In the genomic region with DNA sequence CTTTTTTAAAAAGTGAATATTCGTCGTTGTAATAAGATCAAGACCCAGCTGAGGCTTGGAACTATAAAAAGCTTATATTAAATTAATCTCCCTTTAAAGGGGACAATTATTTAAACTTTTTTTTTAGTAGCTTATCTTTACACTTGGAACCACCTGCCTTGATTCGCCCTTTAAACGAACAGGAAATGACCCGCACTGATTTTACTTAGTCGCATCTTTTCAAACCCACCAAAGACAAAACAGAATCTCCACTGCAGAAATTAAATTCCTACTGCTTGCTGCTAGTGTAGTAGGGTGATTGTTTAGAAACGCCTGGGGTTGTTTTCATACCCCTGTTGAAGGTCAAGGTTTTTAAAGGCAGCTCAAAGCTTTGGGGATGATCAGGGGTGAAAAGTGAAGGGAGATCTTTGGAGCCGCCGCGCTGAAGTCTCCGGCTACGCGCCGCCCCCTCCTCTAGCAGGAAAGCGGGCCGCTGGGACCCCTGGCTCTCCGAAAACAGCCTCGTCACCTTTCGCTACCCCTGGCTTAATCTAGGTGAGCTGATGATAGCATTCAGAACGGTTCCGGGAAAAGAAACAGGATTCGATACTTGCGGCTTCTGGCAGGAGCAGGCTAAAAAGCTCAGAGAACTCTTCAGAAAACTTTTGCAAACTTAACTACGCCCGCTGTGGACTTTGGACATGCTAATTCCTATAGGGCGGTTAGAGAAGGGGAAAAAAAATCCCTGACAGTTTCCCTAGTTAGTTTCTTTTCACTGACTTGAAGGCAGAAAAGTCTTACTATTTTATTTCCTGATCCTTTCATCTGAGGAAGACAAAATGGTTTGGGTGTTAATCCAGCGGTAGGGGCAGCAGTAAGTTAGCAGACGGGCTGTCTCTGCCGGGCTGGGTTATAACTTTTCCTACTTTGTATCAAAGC, we compare ENCODE assay signal across 8 cellular contexts.
A peak's percentile ranks its signal among the peaks of the same experiment; 100 is the strongest.
DNase-seq lines count a peak whose midpoint lies in the region; ATAC-seq and TF ChIP-seq lines count a peak whose summit lies in the region.

No MANE protein-coding gene starts in this region.

- H3K4me3 Mint-ChIP-seq in H9 (peak overlapping the region; percentile 51 to 83), endodermal cell (peak overlapping the region; percentile 60)

- H3K79me1 ChIP-seq in H9 (ENCODE audit: insufficient read depth, low read depth, low read length, poor library complexity, severe bottlenecking): no peaks in the 10 kb centered on the region
- no peaks in the 10 kb centered on the region for H3K79me1 ChIP-seq in neuronal stem cell (ENCODE audit: low read depth, low read length)

- no peak overlapping the region for H2BK15ac ChIP-seq in H9 (ENCODE audit: low read depth, low read length)
- H2BK15ac ChIP-seq in neuronal stem cell (ENCODE audit: low read length): no peak overlapping the region

- H3K4me1 ChIP-seq in H9 (ENCODE audit: insufficient read depth, low read length) (no peaks in the 10 kb centered on the region), SJCRH30 (peaks cover 12% of the 10 kb centered on the region), endodermal cell (ENCODE audit: control insufficient read depth, insufficient read depth, low read length) (peaks cover 4% of the 10 kb centered on the region), neuronal stem cell (ENCODE audit: control insufficient read depth in 2 of 2, insufficient read depth in 1 of 2, low read depth in 1 of 2, low read length in 2 of 2) (peaks cover 2 to 3% of the 10 kb centered on the region in 2 donors)

- H2AK5ac ChIP-seq in H9 (ENCODE audit: insufficient read length, low read length) (no peak overlapping the region), neuronal stem cell (ENCODE audit: low read depth, low read length) (no peak overlapping the region)

- DNase-seq in H9 (peak; percentile 44), SJCRH30 (peak in 1 of 2 experiments; percentile 55), endodermal cell (peak; percentile 75), neuronal stem cell (ENCODE audit: low spot score) (no peak), SIG-M5 treated with dmso at 0.1 percent for 504 hours (lab: John Stamatoyannopoulos, UW; ENCODE audit: unreplicated experiment) (no peak), NCI-H1092 (lab: John Stamatoyannopoulos, UW) (no peak), COLO829 (ENCODE audit: low spot score) (no peak)

- no peak overlapping the region for H3K4ac ChIP-seq in H9 (ENCODE audit: low read depth, low read length)
- H3K4ac ChIP-seq in neuronal stem cell (ENCODE audit: low read length): no peak overlapping the region

- no peak overlapping the region for H3T11ph ChIP-seq in H9 (ENCODE audit: low read length)

- H3K36me3 ChIP-seq in SJCRH30 (peaks cover 27% of the 10 kb centered on the region), endodermal cell (ENCODE audit: control insufficient read depth, insufficient read depth, low read length) (no peaks in the 10 kb centered on the region), neuronal stem cell (replicated peaks in 1 of 2; ENCODE audit: control insufficient read depth in 2 of 2, insufficient read depth in 2 of 2, low read length in 2 of 2) (no peaks in the 10 kb centered on the region)

- H2AFZ ChIP-seq in H9 (ENCODE audit: low read length) (no peak overlapping the region), neuronal stem cell (ENCODE audit: low read length) (peak overlapping the region; percentile 53)

- H3K4me2 ChIP-seq in H9 (ENCODE audit: insufficient read depth, insufficient read length, low read length) (peak overlapping the region; percentile 78), neuronal stem cell (ENCODE audit: insufficient read depth, low read length, poor library complexity, severe bottlenecking) (peak overlapping the region; percentile 65)

- H3K27ac Mint-ChIP-seq in H9 (no peak overlapping the region), endodermal cell (peak overlapping the region; percentile 78)

- H2BK5ac ChIP-seq in H9 (ENCODE audit: insufficient read length, low read length) (no peak overlapping the region), neuronal stem cell (ENCODE audit: low read length) (no peak overlapping the region)

- no peaks in the 10 kb centered on the region for H4K20me1 ChIP-seq in H9 (ENCODE audit: control insufficient read depth, insufficient read depth, insufficient read length)

- H3K4me1 Mint-ChIP-seq in H9 (peaks cover 24 to 25% of the 10 kb centered on the region in 2 experiments), endodermal cell (peaks cover 18% of the 10 kb centered on the region)

- H3K27ac ChIP-seq in H9 (ENCODE audit: insufficient read length, low read depth, low read length) (no peak overlapping the region), SJCRH30 (peak overlapping the region; percentile 42), endodermal cell (ENCODE audit: low read depth, low read length) (no peak overlapping the region), neuronal stem cell (replicated peaks; ENCODE audit: low read length) (no peak overlapping the region)

- no peak overlapping the region for H2BK20ac ChIP-seq in H9 (ENCODE audit: low read depth, low read length, poor library complexity, severe bottlenecking)

- H3K4me3 ChIP-seq in SJCRH30 (peak overlapping the region; percentile 84), endodermal cell (ENCODE audit: low read length) (peak overlapping the region; percentile 87), neuronal stem cell (ENCODE audit: low read length in 2 of 2) (no peak overlapping the region)

- H2BK120ac ChIP-seq in H9 (ENCODE audit: low read depth, low read length, poor library complexity, severe bottlenecking) (no peak overlapping the region), neuronal stem cell (ENCODE audit: low read depth, low read length) (no peak overlapping the region)

- H3K56ac ChIP-seq in H9 (ENCODE audit: insufficient read length, low read depth, low read length): no peak overlapping the region

- H4K91ac ChIP-seq in H9 (ENCODE audit: insufficient read length, low read depth, low read length): no peak overlapping the region
- no peak overlapping the region for H4K91ac ChIP-seq in neuronal stem cell (ENCODE audit: low read depth, low read length, poor library complexity)

- H3K23ac ChIP-seq in H9 (ENCODE audit: insufficient read length, low read depth, low read length): no peak overlapping the region
- H3K23ac ChIP-seq in neuronal stem cell (ENCODE audit: low read depth, low read length, poor library complexity): peak overlapping the region; percentile 76

- H2BK12ac ChIP-seq in H9 (ENCODE audit: insufficient read length, low read depth, low read length) (no peak overlapping the region), neuronal stem cell (ENCODE audit: low read length) (no peak overlapping the region)

- H3K18ac ChIP-seq in H9 (ENCODE audit: insufficient read length, low read depth, low read length) (no peak overlapping the region), neuronal stem cell (ENCODE audit: low read length) (no peak overlapping the region)

- H3K9ac ChIP-seq in H9 (ENCODE audit: extremely low read depth, insufficient read length, low read length): no peak overlapping the region
- peak overlapping the region; percentile 51 for H3K9ac ChIP-seq in endodermal cell (ENCODE audit: extremely low read depth, low read length, poor library complexity, severe bottlenecking)
- H3K9ac ChIP-seq in neuronal stem cell (ENCODE audit: low read depth, low read length, poor library complexity): no peak overlapping the region

- H3K14ac ChIP-seq in H9 (ENCODE audit: insufficient read depth, low read length): no peak overlapping the region
- no peak overlapping the region for H3K14ac ChIP-seq in neuronal stem cell (ENCODE audit: low read length)

- H4K5ac ChIP-seq in H9 (ENCODE audit: insufficient read length, low read depth, low read length): no peak overlapping the region

- no CpG with 5 or more reads among the region's 29 CpGs for WGBS in H9 (ENCODE audit: extremely low coverage, insufficient read length, low lambda C conversion rate)
- 0 to 3% methylated on average over 9 to 27 of the region's 29 CpGs for WGBS in endodermal cell (ENCODE audit: insufficient coverage in 1 of 2, insufficient read length in 1 of 2), 2 experiments
- no CpG with 5 or more reads among the region's 29 CpGs for WGBS in neuronal stem cell (ENCODE audit: extremely low coverage in 2 of 2, insufficient read length in 2 of 2, insufficient replicate concordance in 1 of 2), 2 donors

- H3K36me3 Mint-ChIP-seq in H9 (ENCODE audit: insufficient read depth in 1 of 3, low read depth in 3 of 3) (no peaks in the 10 kb centered on the region), endodermal cell (ENCODE audit: low read depth) (no peaks in the 10 kb centered on the region)

- peaks cover 0 to 3% of the 10 kb centered on the region in 2 experiments; a peak in 1 of 5 replicates for H3K9me3 Mint-ChIP-seq in H9
- no peaks in the 10 kb centered on the region for H3K9me3 Mint-ChIP-seq in endodermal cell

- H4K8ac ChIP-seq in H9 (replicated peaks; ENCODE audit: insufficient read length, low read depth, low read length): no peak overlapping the region
- no peak overlapping the region for H4K8ac ChIP-seq in neuronal stem cell (ENCODE audit: low read depth, low read length)

- peaks cover 48% of the 10 kb centered on the region for H3K27me3 ChIP-seq in H9 (ENCODE audit: insufficient read depth, low read length)
- H3K27me3 ChIP-seq in SJCRH30: no peaks in the 10 kb centered on the region
- peaks cover 55% of the 10 kb centered on the region for H3K27me3 ChIP-seq in endodermal cell (ENCODE audit: control insufficient read depth, insufficient read depth, low read length, poor library complexity, severe bottlenecking)
- H3K27me3 ChIP-seq in neuronal stem cell (ENCODE audit: control insufficient read depth in 3 of 3, insufficient read depth in 3 of 3, low read depth in 1 of 3, low read length in 3 of 3): peaks cover 15 to 91% (median 53%) of the 10 kb centered on the region in 3 experiments

- H3K27me3 Mint-ChIP-seq in H9 (ENCODE audit: low read depth) (peaks cover 86% of the 10 kb centered on the region), endodermal cell (ENCODE audit: insufficient read depth) (peaks cover 66% of the 10 kb centered on the region)

- TF ChIP-seq CTCF in H9 (conservative IDR thresholded peaks at IDR 0.05) (no peak), endodermal cell (conservative IDR thresholded peaks at IDR 0.05) (peak; percentile 13)

- H3K9me3 ChIP-seq in H9 (ENCODE audit: control insufficient read depth, low read depth, low read length): no peaks in the 10 kb centered on the region
- H3K9me3 ChIP-seq in SJCRH30 (replicated peaks): no peaks in the 10 kb centered on the region
- H3K9me3 ChIP-seq in endodermal cell (ENCODE audit: control insufficient read depth, low read length): no peaks in the 10 kb centered on the region
- H3K9me3 ChIP-seq in neuronal stem cell (replicated peaks in 1 of 2; ENCODE audit: control insufficient read depth in 2 of 2, insufficient read depth in 1 of 2, low read depth in 1 of 2, low read length in 2 of 2): no peaks in the 10 kb centered on the region

- peaks cover 19% of the 10 kb centered on the region for H3K23me2 ChIP-seq in H9 (ENCODE audit: insufficient read length, low read depth, low read length, poor library complexity, severe bottlenecking)

- no peaks in the 10 kb centered on the region for H3K79me2 ChIP-seq in H9 (ENCODE audit: insufficient read depth, low read length)

- ATAC-seq in HG02840 (IDR thresholded peaks at IDR 0.05; ENCODE audit: low FRiP score, unreplicated experiment): no peak

Comparison
In these comparisons a context has a peak if more than half of its experiments do, and no peak if none do; other contexts are left out.
1. DNase-seq: peak in H9 (single experiment) and endodermal cell (single experiment); none in neuronal stem cell (single experiment), SIG-M5 treated with dmso at 0.1 percent for 504 hours (single experiment), NCI-H1092 (single experiment) and COLO829 (single experiment).
2. H3K4me3 ChIP-seq: peak in SJCRH30 (single experiment) and endodermal cell (single experiment); none in neuronal stem cell (0 of 2).